1 cellular context compared by ENCODE assay signal in genomic region chr4:106258145-106259045, GRCh38.
TF ChIP-seq lines count a peak whose summit lies in the region.

No MANE protein-coding gene starts in this region.

TF ChIP-seq in SK-N-SH treated with all-trans-retinoic acid at 6 μM for 48 hours, 23 proteins besides CTCF, POLR2A, EP300 and RAD21:
- TF ChIP-seq POU6F1 (CRISPR knock-in tag; IDR thresholded peaks at IDR 0.05; ENCODE audit: borderline replicate concordance, low read depth) = no peak
- TF ChIP-seq BACH2 (CRISPR knock-in tag; IDR thresholded peaks at IDR 0.05; ENCODE audit: borderline replicate concordance) = no peak
- TF ChIP-seq TOX (CRISPR knock-in tag; IDR thresholded peaks at IDR 0.05; ENCODE audit: borderline replicate concordance) = no peak
- no peak for TF ChIP-seq OSR1 (CRISPR knock-in tag; IDR thresholded peaks at IDR 0.05)
- TF ChIP-seq TCF4 (CRISPR knock-in tag; IDR thresholded peaks at IDR 0.05; ENCODE audit: borderline replicate concordance) = no peak
- no peak for TF ChIP-seq CREB5 (CRISPR knock-in tag; IDR thresholded peaks at IDR 0.05; ENCODE audit: low read depth)
- TF ChIP-seq, protein P1, sequence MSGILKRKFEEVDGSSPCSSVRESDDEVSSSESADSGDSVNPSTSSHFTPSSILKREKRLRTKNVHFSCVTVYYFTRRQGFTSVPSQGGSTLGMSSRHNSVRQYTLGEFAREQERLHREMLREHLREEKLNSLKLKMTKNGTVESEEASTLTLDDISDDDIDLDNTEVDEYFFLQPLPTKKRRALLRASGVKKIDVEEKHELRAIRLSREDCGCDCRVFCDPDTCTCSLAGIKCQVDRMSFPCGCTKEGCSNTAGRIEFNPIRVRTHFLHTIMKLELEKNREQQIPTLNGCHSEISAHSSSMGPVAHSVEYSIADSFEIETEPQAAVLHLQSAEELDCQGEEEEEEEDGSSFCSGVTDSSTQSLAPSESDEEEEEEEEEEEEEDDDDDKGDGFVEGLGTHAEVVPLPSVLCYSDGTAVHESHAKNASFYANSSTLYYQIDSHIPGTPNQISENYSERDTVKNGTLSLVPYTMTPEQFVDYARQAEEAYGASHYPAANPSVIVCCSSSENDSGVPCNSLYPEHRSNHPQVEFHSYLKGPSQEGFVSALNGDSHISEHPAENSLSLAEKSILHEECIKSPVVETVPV (CRISPR knock-in tag; IDR thresholded peaks at IDR 0.05) = no peak
- no peak for TF ChIP-seq RARB (CRISPR knock-in tag; IDR thresholded peaks at IDR 0.05)
- TF ChIP-seq SNAI2 (CRISPR knock-in tag; IDR thresholded peaks at IDR 0.05) = no peak
- TF ChIP-seq ZNF70 (CRISPR knock-in tag; IDR thresholded peaks at IDR 0.05) = no peak
- no peak for TF ChIP-seq CSDC2 (CRISPR knock-in tag; IDR thresholded peaks at IDR 0.05)
- TF ChIP-seq ISL1 (CRISPR knock-in tag; IDR thresholded peaks at IDR 0.05) = no peak
- no peak for TF ChIP-seq TSHZ2 (CRISPR knock-in tag; IDR thresholded peaks at IDR 0.05)
- TF ChIP-seq, protein P2, sequence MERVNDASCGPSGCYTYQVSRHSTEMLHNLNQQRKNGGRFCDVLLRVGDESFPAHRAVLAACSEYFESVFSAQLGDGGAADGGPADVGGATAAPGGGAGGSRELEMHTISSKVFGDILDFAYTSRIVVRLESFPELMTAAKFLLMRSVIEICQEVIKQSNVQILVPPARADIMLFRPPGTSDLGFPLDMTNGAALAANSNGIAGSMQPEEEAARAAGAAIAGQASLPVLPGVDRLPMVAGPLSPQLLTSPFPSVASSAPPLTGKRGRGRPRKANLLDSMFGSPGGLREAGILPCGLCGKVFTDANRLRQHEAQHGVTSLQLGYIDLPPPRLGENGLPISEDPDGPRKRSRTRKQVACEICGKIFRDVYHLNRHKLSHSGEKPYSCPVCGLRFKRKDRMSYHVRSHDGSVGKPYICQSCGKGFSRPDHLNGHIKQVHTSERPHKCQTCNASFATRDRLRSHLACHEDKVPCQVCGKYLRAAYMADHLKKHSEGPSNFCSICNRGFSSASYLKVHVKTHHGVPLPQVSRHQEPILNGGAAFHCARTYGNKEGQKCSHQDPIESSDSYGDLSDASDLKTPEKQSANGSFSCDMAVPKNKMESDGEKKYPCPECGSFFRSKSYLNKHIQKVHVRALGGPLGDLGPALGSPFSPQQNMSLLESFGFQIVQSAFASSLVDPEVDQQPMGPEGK (CRISPR knock-in tag; IDR thresholded peaks at IDR 0.05; ENCODE audit: borderline replicate concordance) = no peak
- TF ChIP-seq ESRRG (CRISPR knock-in tag; IDR thresholded peaks at IDR 0.05) = no peak
- TF ChIP-seq ZFP30 (CRISPR knock-in tag; IDR thresholded peaks at IDR 0.05) = no peak
- TF ChIP-seq ARNTL (CRISPR knock-in tag; IDR thresholded peaks at IDR 0.05; ENCODE audit: borderline replicate concordance, low read depth) = no peak
